In genomic region chr21:39705849-39706248, GRCh38 we compare ENCODE assay signal across 24 cellular contexts. TPM values are rescaled to one million over a fixed set of nuclear protein-coding genes. Genes with fewer than 3 reads are reported as not detected.
DNase-seq lines count a peak whose midpoint lies in the region; ATAC-seq and TF ChIP-seq lines count a peak whose summit lies in the region.
"Had no signal": no experiment of that assay in that cellular context is flagged by ENCODE, and none has a peak within 500 bp of the region (broad histone marks: within the 10 kb centered on the region; RNA-seq: fewer than 3 reads in every experiment).

No MANE protein-coding gene starts in this region.

- no peak overlapping the region for H3K4me3 Mint-ChIP-seq in activated T-helper 2 cell treated with anti-CD3 and anti-CD28 coated beads, Interferon-gamma antibody, Interleukin-2, Interleukin-4, amounts not matched to agents 10 μg/mL and 5 μg/mL and 100 μg/mL, durations not matched to agents 14 hours and 24 hours and 36 hours (ENCODE audit: low read depth)
- H3K4me3 Mint-ChIP-seq: activated naive CD8-positive, alpha-beta T cell treated with anti-CD3 and anti-CD28 coated beads, Interleukin-2, amount 50 U/mL, for 24 hours; nephron; T-helper 2 cell treated with Interferon-gamma antibody and Interleukin-4, amounts not matched to agents 5 μg/mL and 100 μg/mL, for 36 hours had no signal

- peak; percentile 54 for TF ChIP-seq RAD21 in HCT116 (IDR thresholded peaks at IDR 0.05; ENCODE audit: low read depth)

- no peaks in the 10 kb centered on the region for H3K79me1 ChIP-seq in trophoblast cell (ENCODE audit: low read length)

- no peaks in the 10 kb centered on the region for H3K36me3 Mint-ChIP-seq in activated T-helper 2 cell treated with anti-CD3 and anti-CD28 coated beads, Interferon-gamma antibody, Interleukin-2, Interleukin-4, amounts not matched to agents 10 μg/mL and 5 μg/mL and 100 μg/mL, durations not matched to agents 14 hours and 24 hours and 36 hours (ENCODE audit: low read depth)

- no peak overlapping the region for H3K27ac Mint-ChIP-seq in activated T-helper 2 cell treated with anti-CD3 and anti-CD28 coated beads, Interferon-gamma antibody, Interleukin-2, Interleukin-4, amounts not matched to agents 10 μg/mL and 5 μg/mL and 100 μg/mL, durations not matched to agents 14 hours and 24 hours and 36 hours
- H3K27ac Mint-ChIP-seq: activated naive CD8-positive, alpha-beta T cell treated with anti-CD3 and anti-CD28 coated beads, Interleukin-2, amount 50 U/mL, for 24 hours; nephron; progenitor cell of endocrine pancreas; T-helper 2 cell treated with Interferon-gamma antibody and Interleukin-4, amounts not matched to agents 5 μg/mL and 100 μg/mL, for 36 hours had no signal

- H3K4me1 ChIP-seq in HCT116 (ENCODE audit: control insufficient read depth in 1 of 2, insufficient read depth in 2 of 2, low read length in 2 of 2) (no peaks in the 10 kb centered on the region), foreskin keratinocyte (no peaks in the 10 kb centered on the region), trophoblast cell (ENCODE audit: control insufficient read depth in 1 of 2, insufficient read depth in 2 of 2, low read length in 2 of 2) (no peaks in the 10 kb centered on the region)
- H3K4me1 ChIP-seq: BLaER1 had no signal

- no peak overlapping the region for H4K91ac ChIP-seq in trophoblast cell (ENCODE audit: low read depth, low read length)

- POLR2A ChIA-PET in HCT116 (lab: Charles Lee): no interaction called here

- no TSS peak for BruUV-seq in HCT116 (replicated peaks; lab: Mats Ljungman, UMichigan)

- H2BK120ac ChIP-seq in trophoblast cell (ENCODE audit: insufficient read depth, low read length, poor library complexity): no peak overlapping the region

- H4K12ac ChIP-seq in trophoblast cell (ENCODE audit: low read depth, low read length): no peak overlapping the region

- H3K18ac ChIP-seq in trophoblast cell (ENCODE audit: low read length): no peak overlapping the region

- H2AFZ ChIP-seq in HCT116 (ENCODE audit: low read depth, low read length, poor library complexity, severe bottlenecking) (no peak overlapping the region), trophoblast cell (ENCODE audit: insufficient read depth, low read length, poor library complexity) (no peak overlapping the region)

- H2BK12ac ChIP-seq in trophoblast cell (ENCODE audit: low read length): no peak overlapping the region

- H2BK5ac ChIP-seq in trophoblast cell (ENCODE audit: low read depth, low read length, poor library complexity): no peak overlapping the region

- no peak for ATAC-seq in HCT116
- ATAC-seq in foreskin keratinocyte: no peak
- ATAC-seq: activated CD4-positive, CD25-positive, alpha-beta regulatory T cell treated with anti-CD3 and anti-CD28 coated beads, Interleukin-2, amount 50 U/mL, for 24 hours; activated naive CD8-positive, alpha-beta T cell treated with anti-CD3 and anti-CD28 coated beads, Interleukin-2, amount 50 U/mL, for 24 hours had no signal

- H2AK5ac ChIP-seq in trophoblast cell (ENCODE audit: low read length): no peak overlapping the region

- DNase-seq in AG09319 (ENCODE audit: extremely low read depth, low read depth): no peak
- DNase-seq in HCT116 (ENCODE audit: low read depth, low spot score): no peak
- DNase-seq in amniotic stem cell (lab: John Stamatoyannopoulos, UW): peak; percentile 16
- no peak for DNase-seq in foreskin keratinocyte
- no peak for DNase-seq in activated T-helper 2 cell treated with anti-CD3 and anti-CD28 coated beads, Interferon-gamma antibody, Interleukin-2, Interleukin-4, amounts not matched to agents 10 μg/mL and 5 μg/mL and 100 μg/mL, durations not matched to agents 14 hours and 24 hours and 36 hours (ENCODE audit: low spot score)
- no peak for DNase-seq in NCI-H2227 (lab: John Stamatoyannopoulos, UW; ENCODE audit: unreplicated experiment)
- no peak for DNase-seq in NK-92 treated with Interleukin-12 subunit alpha and Interleukin-12 subunit beta, amount 100 ng/mL, for 24 hours (lab: John Stamatoyannopoulos, UW)
- no peak for DNase-seq in trophoblast cell
- DNase-seq: activated naive CD8-positive, alpha-beta T cell treated with anti-CD3 and anti-CD28 coated beads, Interleukin-2, amount 50 U/mL, for 24 hours; central memory CD4-positive, alpha-beta T cell; hippocampal formation; mesendoderm; NCI-H187; NCI-H510A; SHP77 treated with DMSO at 0.1 percent for 48 hours; substantia nigra had no signal

- RAD21 ChIA-PET in HCT116 (lab: Charles Lee; ENCODE audit: low non-redundant PET in 1 of 2, low total read pairs in 2 of 2, uncharacterized antibody in 2 of 2, unreplicated experiment in 2 of 2): interaction anchor here (0.6 to 1.0 kb wide), 3 partner anchors 10 to 188 kb away, joined by 3 to 4 read pairs (median 4); no protein-coding TSS in a partner anchor

- no CpG with 5 or more reads among the region's 2 CpGs for WGBS in trophoblast cell (ENCODE audit: extremely low coverage, insufficient coverage, insufficient read length)

- H3K9ac ChIP-seq in HCT116 (ENCODE audit: low read length) (no peak overlapping the region), trophoblast cell (ENCODE audit: low read length) (no peak overlapping the region)
- H3K9ac ChIP-seq: BLaER1 had no signal

- no peaks in the 10 kb centered on the region for H3K27me3 Mint-ChIP-seq in activated T-helper 2 cell treated with anti-CD3 and anti-CD28 coated beads, Interferon-gamma antibody, Interleukin-2, Interleukin-4, amounts not matched to agents 10 μg/mL and 5 μg/mL and 100 μg/mL, durations not matched to agents 14 hours and 24 hours and 36 hours (ENCODE audit: low read depth)

- H3K9me2 ChIP-seq in HCT116 (ENCODE audit: insufficient read depth): no peaks in the 10 kb centered on the region

- no peaks in the 10 kb centered on the region for H3K79me2 ChIP-seq in HCT116 (ENCODE audit: insufficient read depth, low read length)
- no peaks in the 10 kb centered on the region for H3K79me2 ChIP-seq in trophoblast cell (ENCODE audit: control insufficient read depth, insufficient read depth, low read length, poor library complexity)

- TF ChIP-seq POLR2A in HCT116 (IDR thresholded peaks at IDR 0.05; ENCODE audit: borderline replicate concordance, extremely low read depth, insufficient read depth, insufficient read length): no peak

- no peak overlapping the region for H3K23ac ChIP-seq in trophoblast cell (ENCODE audit: low read length)

- intact Hi-C loops in HCT116 (cut with micrococcal nuclease): loop anchor here (2.0 kb wide), 1 partner anchor 187 kb away; no protein-coding TSS in a partner anchor
- intact Hi-C loops in activated T-helper 2 cell treated with anti-CD3 and anti-CD28 coated beads, Interferon-gamma antibody, Interleukin-2, Interleukin-4, amounts not matched to agents 10 μg/mL and 5 μg/mL and 100 μg/mL, durations not matched to agents 14 hours and 24 hours and 36 hours (cut with micrococcal nuclease): no loop called here

- H3K27ac ChIP-seq in HCT116 (ENCODE audit: low read depth, low read length) (no peak overlapping the region), foreskin keratinocyte (no peak overlapping the region), trophoblast cell (ENCODE audit: low read depth, low read length) (no peak overlapping the region)
- H3K27ac ChIP-seq: BLaER1 had no signal

- no peaks in the 10 kb centered on the region for H4K20me1 ChIP-seq in HCT116 (ENCODE audit: insufficient read depth)
- H4K20me1 ChIP-seq: BLaER1 had no signal

- peak; percentile 19 for TF ChIP-seq CTCF in AG09319 (IDR thresholded peaks at IDR 0.05; ENCODE audit: low read depth, low read length)
- peak in 1 of 3 experiments; percentile 42; a peak in 2 of 6 replicates for TF ChIP-seq CTCF in HCT116 (IDR thresholded peaks at IDR 0.05 in 2 of 3, conservative IDR thresholded peaks at IDR 0.05 in 1 of 3; ENCODE audit: borderline replicate concordance in 1 of 3, insufficient read depth in 1 of 3, low read depth in 2 of 3, low read length in 2 of 3)
- peak; percentile 28 for TF ChIP-seq CTCF in foreskin keratinocyte (conservative IDR thresholded peaks at IDR 0.05)

- H3K9me3 Mint-ChIP-seq in activated T-helper 2 cell treated with anti-CD3 and anti-CD28 coated beads, Interferon-gamma antibody, Interleukin-2, Interleukin-4, amounts not matched to agents 10 μg/mL and 5 μg/mL and 100 μg/mL, durations not matched to agents 14 hours and 24 hours and 36 hours: no peaks in the 10 kb centered on the region
- H3K9me3 Mint-ChIP-seq: T-helper 2 cell treated with Interferon-gamma antibody and Interleukin-4, amounts not matched to agents 5 μg/mL and 100 μg/mL, for 36 hours had no signal

- no peak overlapping the region for H3K4me3 ChIP-seq in HCT116 (replicated peaks in 1 of 2; ENCODE audit: low read depth in 1 of 2, low read length in 2 of 2)
- no peak overlapping the region for H3K4me3 ChIP-seq in trophoblast cell (ENCODE audit: low read depth, low read length)
- H3K4me3 ChIP-seq: BLaER1 had no signal

- CTCF ChIA-PET in HCT116 (lab: Charles Lee): interaction anchor here (0.6 to 1.4 kb wide), 3 partner anchors 10 to 189 kb away, joined by 4 to 13 read pairs (median 10); no protein-coding TSS in a partner anchor

- no peaks in the 10 kb centered on the region for H3K36me3 ChIP-seq in HCT116 (ENCODE audit: control insufficient read depth in 1 of 2, insufficient read depth in 2 of 2, low read length in 2 of 2)
- no peaks in the 10 kb centered on the region for H3K36me3 ChIP-seq in trophoblast cell (ENCODE audit: control insufficient read depth in 1 of 2, insufficient read depth in 2 of 2, low read length in 2 of 2)
- H3K36me3 ChIP-seq: BLaER1 had no signal

- H3K27me3 ChIP-seq in HCT116 (ENCODE audit: insufficient read depth, low read length) (no peaks in the 10 kb centered on the region), foreskin keratinocyte (no peaks in the 10 kb centered on the region), trophoblast cell (ENCODE audit: insufficient read depth, low read length) (no peaks in the 10 kb centered on the region)
- H3K27me3 ChIP-seq: BLaER1 had no signal

- H3K9me3 ChIP-seq in HCT116 (ENCODE audit: control insufficient read depth in 1 of 2, insufficient read depth in 1 of 2, low read depth in 1 of 2, low read length in 2 of 2): no peaks in the 10 kb centered on the region
- peaks cover 8% of the 10 kb centered on the region for H3K9me3 ChIP-seq in trophoblast cell (ENCODE audit: insufficient read depth, low read depth, low read length)

- H3K4me1 Mint-ChIP-seq in activated T-helper 2 cell treated with anti-CD3 and anti-CD28 coated beads, Interferon-gamma antibody, Interleukin-2, Interleukin-4, amounts not matched to agents 10 μg/mL and 5 μg/mL and 100 μg/mL, durations not matched to agents 14 hours and 24 hours and 36 hours (ENCODE audit: low read depth): no peaks in the 10 kb centered on the region
- H3K4me1 Mint-ChIP-seq: activated naive CD8-positive, alpha-beta T cell treated with anti-CD3 and anti-CD28 coated beads, Interleukin-2, amount 50 U/mL, for 24 hours; nephron had no signal

- H3K4ac ChIP-seq in trophoblast cell (ENCODE audit: low read depth, low read length): no peak overlapping the region

- no peak overlapping the region for H3K4me2 ChIP-seq in HCT116 (ENCODE audit: low read length)
- no peak overlapping the region for H3K4me2 ChIP-seq in trophoblast cell (ENCODE audit: low read length)
- H3K4me2 ChIP-seq: BLaER1 had no signal

- H3K14ac ChIP-seq in trophoblast cell (ENCODE audit: low read length): no peak overlapping the region

- H4K8ac ChIP-seq in trophoblast cell (ENCODE audit: low read depth, low read length): no peak overlapping the region

RNA-seq across cellular contexts. Expression of gene IGSF5, which starts 39.1 kb away (rescaled TPM):
- total RNA-seq in HCT116 (2021; ENCODE audit: unreplicated experiment): not detected
- 0.07 and 0.16 TPM in 2 replicates for polyA plus RNA-seq in HCT116 (2012)
- total RNA-seq in foreskin keratinocyte: not detected in 2 replicates
- not detected in 2 replicates for polyA plus RNA-seq in foreskin keratinocyte
- not detected in 2 replicates for total RNA-seq in activated T-helper 2 cell treated with anti-CD3 and anti-CD28 coated beads, Interferon-gamma antibody, Interleukin-2, Interleukin-4, amounts not matched to agents 10 μg/mL and 5 μg/mL and 100 μg/mL, durations not matched to agents 14 hours and 24 hours and 36 hours
- polyA plus RNA-seq in trophoblast cell (2013): 1.1 and 1.2 TPM in 2 replicates
- total RNA-seq: activated CD8-positive, alpha-beta memory T cell treated with anti-CD3 and anti-CD28 coated beads for 36 hours; M059J had no signal
- polyA plus RNA-seq: keratinocyte had no signal
